Comparison of ENCODE assay signal across 14 cellular contexts in genomic region chr18:69752737-69753380, GRCh38.
DNase-seq lines count a peak whose midpoint lies in the region; ATAC-seq and TF ChIP-seq lines count a peak whose summit lies in the region.
"Had no signal": no experiment of that assay in that cellular context is flagged by ENCODE, and none has a peak within 500 bp of the region (broad histone marks: within the 10 kb centered on the region; RNA-seq: fewer than 3 reads in every experiment).

No MANE protein-coding gene starts in this region.

- no peak for TF ChIP-seq CTCF in esophagus squamous epithelium (IDR thresholded peaks at IDR 0.05)

- no peak overlapping the region for H3K4me3 ChIP-seq in esophagus squamous epithelium
- H3K4me3 ChIP-seq: BLaER1 treated with 17β-estradiol and CSF1 and Interleukin-3, amounts not matched to agents 10 nM and 100 nM had no signal

- H3K27me3 ChIP-seq in esophagus squamous epithelium, result no peaks in the 10 kb centered on the region
- H3K27me3 ChIP-seq: BLaER1 treated with 17β-estradiol and CSF1 and Interleukin-3, amounts not matched to agents 10 nM and 100 nM had no signal

- WGBS in esophagus squamous epithelium, 2 donors, result 53 to 67% methylated on average over 3 of the region's 3 CpGs

- no peak overlapping the region for H3K27ac ChIP-seq in esophagus squamous epithelium
- H3K27ac ChIP-seq: BLaER1 treated with 17β-estradiol and CSF1 and Interleukin-3, amounts not matched to agents 10 nM and 100 nM had no signal

- intact Hi-C loops in esophagus squamous epithelium (cut with DNase I), result no loop called here

- no peak for ATAC-seq in activated CD4-positive, CD25-positive, alpha-beta regulatory T cell treated with anti-CD3 and anti-CD28 coated beads, Interleukin-2, amount 50 U/mL, for 24 hours
- ATAC-seq in HG02884 (IDR thresholded peaks at IDR 0.05; ENCODE audit: unreplicated experiment), result no peak
- ATAC-seq: Panc1 had no signal

- no peaks in the 10 kb centered on the region for H3K4me1 ChIP-seq in esophagus squamous epithelium
- H3K4me1 ChIP-seq: BLaER1 treated with 17β-estradiol and CSF1 and Interleukin-3, amounts not matched to agents 10 nM and 100 nM had no signal

- DNase-seq in NCI-H2196 treated with DMSO at 0.1 percent for 48 hours (lab: John Stamatoyannopoulos, UW; ENCODE audit: unreplicated experiment), result peak; percentile 18
- no peak for DNase-seq in NCI-H2196 (lab: John Stamatoyannopoulos, UW; ENCODE audit: unreplicated experiment)
- peak; percentile 78 for DNase-seq in DMS53 treated with DMSO at 0.1 percent for 48 hours (lab: John Stamatoyannopoulos, UW; ENCODE audit: unreplicated experiment)
- peak; percentile 78 for DNase-seq in NCI-H69 (lab: John Stamatoyannopoulos, UW)
- peak; percentile 70 for DNase-seq in islet precursor cell
- DNase-seq in esophagus squamous epithelium (lab: John Stamatoyannopoulos, UW), result no peak
- DNase-seq: EL, NCI-H1105 treated with DMSO at 0.1 percent for 48 hours, NCI-H2029, NCI-H226 had no signal

- TF ChIP-seq POLR2A in esophagus squamous epithelium (IDR thresholded peaks at IDR 0.05), result no peak

- H3K9me3 ChIP-seq in esophagus squamous epithelium, result no peaks in the 10 kb centered on the region

- H3K36me3 ChIP-seq in esophagus squamous epithelium, result no peaks in the 10 kb centered on the region
- H3K36me3 ChIP-seq: BLaER1 treated with 17β-estradiol and CSF1 and Interleukin-3, amounts not matched to agents 10 nM and 100 nM had no signal

Comparison
In these comparisons a context has a peak if more than half of its experiments do, and no peak if none do; other contexts are left out.
1. DNase-seq: peak in NCI-H2196 treated with DMSO at 0.1 percent for 48 hours (single experiment), DMS53 treated with DMSO at 0.1 percent for 48 hours (single experiment), NCI-H69 (single experiment) and islet precursor cell (single experiment); none in NCI-H2196 (single experiment) and esophagus squamous epithelium (single experiment).